In the genomic region with DNA sequence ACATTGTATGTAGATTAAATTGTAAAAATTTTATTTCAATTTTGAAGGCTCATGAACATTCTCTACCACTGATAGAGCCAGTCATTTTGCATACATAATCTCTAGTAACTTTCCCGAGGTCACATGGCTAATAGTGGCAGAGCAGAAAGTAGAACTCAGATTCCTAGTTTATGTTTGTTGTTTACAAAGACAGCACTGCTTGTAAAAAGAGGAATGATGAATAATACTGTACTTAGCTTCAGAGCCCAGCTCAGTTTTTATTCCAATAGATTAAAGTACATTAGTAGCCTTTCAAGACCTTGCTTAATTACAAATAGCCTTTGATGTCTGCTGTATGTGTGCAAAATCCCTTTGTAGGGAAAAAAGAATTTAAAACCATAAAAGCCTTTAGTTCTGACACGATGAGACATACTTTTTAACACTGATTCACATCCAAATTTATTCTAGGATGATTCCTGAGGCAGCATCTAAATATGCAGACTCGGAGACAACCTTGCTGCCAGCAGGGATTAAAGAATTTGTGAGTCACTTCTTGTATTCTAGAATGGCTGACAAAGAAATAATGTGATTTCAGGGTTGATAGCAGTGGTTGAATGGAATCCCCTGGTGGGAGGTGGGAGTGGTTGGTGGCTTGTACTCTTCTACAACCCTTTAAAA, we compare ENCODE assay signal across 10 cellular contexts.
DNase-seq lines count a peak whose midpoint lies in the region; ATAC-seq, FAIRE-seq and TF ChIP-seq lines count a peak whose summit lies in the region.
"Had no signal": no experiment of that assay in that cellular context is flagged by ENCODE, and none has a peak within 500 bp of the region (broad histone marks: within the 10 kb centered on the region; RNA-seq: fewer than 3 reads in every experiment).

No MANE protein-coding gene starts in this region.

- H3K36me3 ChIP-seq in kidney (ENCODE audit: control insufficient read depth in 1 of 2, insufficient read depth in 2 of 2, low read length in 2 of 2), result no peaks in the 10 kb centered on the region

- H3K36me3 Mint-ChIP-seq in HFFc6 (ENCODE audit: low read depth), result peaks cover 39% of the 10 kb centered on the region

- H3K27me3 Mint-ChIP-seq in HFFc6 (ENCODE audit: insufficient read depth), result no peaks in the 10 kb centered on the region

- no peak overlapping the region for H3K4me3 ChIP-seq in kidney (ENCODE audit: low read length in 2 of 2)

- no peak for ATAC-seq in HG03442 (IDR thresholded peaks at IDR 0.05; ENCODE audit: unreplicated experiment)

- peaks cover 18% of the 10 kb centered on the region for H3K9me3 Mint-ChIP-seq in HFFc6

- peak; percentile 18 for DNase-seq in 8988T
- peak; percentile 94 for DNase-seq in HFFc6
- peak; percentile 76 for DNase-seq in amniotic stem cell (lab: John Stamatoyannopoulos, UW)
- peak; percentile 52 for DNase-seq in iPS DF 19.7 (ENCODE audit: low read depth, low spot score)
- DNase-seq in NCI-H524 (lab: John Stamatoyannopoulos, UW), result no peak
- no peak for DNase-seq in activated CD4-positive, alpha-beta T cell treated with anti-CD3 and anti-CD28 coated beads for 48 hours
- no peak for DNase-seq in kidney
- DNase-seq: nephron progenitor cell, Right ventricle myocardium superior had no signal

- H3K4me1 Mint-ChIP-seq in HFFc6 (ENCODE audit: low read depth), result peaks cover 55% of the 10 kb centered on the region

- no peak overlapping the region for H3K27ac ChIP-seq in kidney (ENCODE audit: low read depth in 2 of 2, low read length in 2 of 2)

- peaks cover 0 to 3% of the 10 kb centered on the region in 2 donors for H3K9me3 ChIP-seq in kidney (ENCODE audit: control insufficient read depth in 1 of 2, low read length in 2 of 2)

- H3K27ac Mint-ChIP-seq in HFFc6, result peak overlapping the region; percentile 73
- H3K27ac Mint-ChIP-seq: nephron progenitor cell had no signal

- intact Hi-C loops in kidney (cut with DNase I), result no loop called here

- peak overlapping the region; percentile 59; the same call in 1 of the 2 replicates for H3K4me3 Mint-ChIP-seq in HFFc6
- H3K4me3 Mint-ChIP-seq: nephron progenitor cell had no signal

- TF ChIP-seq CTCF in HFFc6 (IDR thresholded peaks at IDR 0.05) (peak; percentile 32; the same call in 1 of the 2 replicates), kidney (IDR thresholded peaks at IDR 0.05; ENCODE audit: borderline replicate concordance, extremely low read depth, insufficient read depth) (no peak)

- FAIRE-seq in kidney (lab: Jason Lieb, UNC), result no peak

- peaks cover 0 to 10% of the 10 kb centered on the region in 2 donors for H3K4me1 ChIP-seq in kidney (ENCODE audit: control insufficient read depth in 1 of 2, insufficient read depth in 1 of 2, low read depth in 1 of 2, low read length in 2 of 2)

- no peak overlapping the region for H3K9ac ChIP-seq in kidney (ENCODE audit: low read length in 2 of 2)

Comparison
In these comparisons a context has a peak if more than half of its experiments do, and no peak if none do; other contexts are left out.
1. DNase-seq: peak in 8988T (single experiment), HFFc6 (single experiment), amniotic stem cell (single experiment) and iPS DF 19.7 (single experiment); none in NCI-H524 (0 of 2), activated CD4-positive, alpha-beta T cell treated with anti-CD3 and anti-CD28 coated beads for 48 hours (single experiment) and kidney (single experiment).